In the genomic region with DNA sequence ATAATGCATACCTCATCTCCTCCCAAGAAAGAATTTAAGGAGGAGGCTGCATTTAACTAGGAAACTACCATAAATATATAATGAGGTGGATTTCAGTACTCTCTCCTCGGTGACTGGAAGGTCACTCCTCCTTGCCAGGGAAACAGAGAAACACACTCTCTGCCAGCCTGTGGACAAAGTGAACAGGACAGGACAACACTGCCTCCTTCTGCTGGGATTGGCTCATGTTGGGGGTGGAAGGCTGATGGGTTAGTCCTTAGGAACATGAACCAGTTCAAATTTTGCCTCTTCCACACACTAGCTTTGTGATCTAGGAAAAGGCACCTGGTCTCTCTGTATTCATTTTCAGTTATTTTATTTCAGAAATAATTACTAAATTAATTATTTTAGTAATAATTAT, we compare ENCODE assay signal across 9 cellular contexts. TPM values are rescaled to one million over a fixed set of nuclear protein-coding genes. Genes with fewer than 3 reads are reported as not detected.
A peak's percentile ranks its signal among the peaks of the same experiment; 100 is the strongest.
DNase-seq lines count a peak whose midpoint lies in the region; ATAC-seq and TF ChIP-seq lines count a peak whose summit lies in the region.
"Had no signal": no experiment of that assay in that cellular context is flagged by ENCODE, and none has a peak within 500 bp of the region (broad histone marks: within the 10 kb centered on the region; RNA-seq: fewer than 3 reads in every experiment).

No MANE protein-coding gene starts in this region.

- H3K27ac ChIP-seq in tibial nerve, result no peak overlapping the region
- H3K27ac ChIP-seq in ovary, result no peak overlapping the region

- intact Hi-C loops in ovary (cut with DNase I), result no loop called here

- no peaks in the 10 kb centered on the region for H3K36me3 ChIP-seq in tibial nerve
- H3K36me3 ChIP-seq in ovary, result no peaks in the 10 kb centered on the region

- CTCF ChIA-PET in GM10248 (lab: Yijun Ruan, JAX), result interaction anchor here (1.1 to 4.0 kb wide), 8 partner anchors 10 to 133 kb away, joined by 3 to 30 read pairs (median 6); no protein-coding TSS in a partner anchor

- POLR2A ChIA-PET in GM10248 (lab: Yijun Ruan, JAX), result no interaction called here

- H3K4me1 ChIP-seq in tibial nerve (peaks cover 0 to 6% (median 1%) of the 10 kb centered on the region in 4 donors), ovary (ENCODE audit: insufficient read depth) (no peaks in the 10 kb centered on the region)

- TF ChIP-seq EP300 in tibial nerve (IDR thresholded peaks at IDR 0.05), result no peak
- TF ChIP-seq EP300 in ovary (IDR thresholded peaks at IDR 0.05), result no peak

- WGBS in tibial nerve, 2 donors, result 30 to 48% methylated on average over 1 of the region's 1 CpG
- WGBS in ovary, 3 donors, result 13 to 18% (median 17%) methylated on average over 1 of the region's 1 CpG

- DNase-seq in GM10248 (ENCODE audit: extremely low spot score), result no peak
- peak; percentile 65 to 66 for DNase-seq in NOMO-1 (lab: John Stamatoyannopoulos, UW; ENCODE audit: unreplicated experiment in 2 of 2)
- DNase-seq in erythroblast (lab: John Stamatoyannopoulos, UW), result peak; percentile 14 to 30
- peak; percentile 41 for DNase-seq in myocyte (ENCODE audit: low read depth)
- no peak for DNase-seq in tibial nerve (ENCODE audit: low spot score in 2 of 2)
- no peak for DNase-seq in HuH-7.5 (ENCODE audit: low spot score)
- no peak for DNase-seq in ovary
- DNase-seq: activated naive CD4-positive, alpha-beta T cell treated with anti-CD3 and anti-CD28 coated beads, Interleukin-2, amount 10 ng/mL, durations not matched to agents 7 days and 5 days had no signal

- ATAC-seq in GM18498 (IDR thresholded peaks at IDR 0.05; ENCODE audit: unreplicated experiment), result no peak

- H3K4me3 ChIP-seq in tibial nerve (no peak overlapping the region), ovary (no peak overlapping the region)

- H3K9me3 ChIP-seq in tibial nerve, result no peaks in the 10 kb centered on the region
- no peaks in the 10 kb centered on the region for H3K9me3 ChIP-seq in ovary

- H3K27me3 ChIP-seq in tibial nerve (no peaks in the 10 kb centered on the region), ovary (no peaks in the 10 kb centered on the region)

- peak; percentile 19 for TF ChIP-seq CTCF in GM10248 (IDR thresholded peaks at IDR 0.05; ENCODE audit: control extremely low read depth, extremely low read depth, low read depth, missing control alignments)
- peak in 1 of 5 experiments; percentile 5 for TF ChIP-seq CTCF in tibial nerve (IDR thresholded peaks at IDR 0.05)
- no peak for TF ChIP-seq CTCF in ovary (IDR thresholded peaks at IDR 0.05)

- TF ChIP-seq POLR2A in erythroblast (IDR thresholded peaks at IDR 0.05; ENCODE audit: low read length) (no peak), tibial nerve (IDR thresholded peaks at IDR 0.05) (no peak), ovary (IDR thresholded peaks at IDR 0.05) (no peak)

RNA-seq across cellular contexts. Expression of gene STEAP4, which starts 50.6 kb away (rescaled TPM):
- total RNA-seq in myocyte, result 0.05 and 0.11 TPM in 2 replicates
- polyA plus RNA-seq in myocyte (2012), result 0.20 TPM
- total RNA-seq in tibial nerve, result 100 to 1,000 TPM in 1 of 4 donors, 10 to 100 TPM in 3; 45.2 to 239 (median 82.2) TPM
- total RNA-seq in ovary, result 10 to 100 TPM in 2 of 7 donors, 1 to 10 TPM in 5; 1.4 to 76.0 (median 8.1) TPM
- 10 to 100 TPM in 1 of 2 donors, 1 to 10 TPM in 1; 3.1 to 36.9 TPM for polyA plus RNA-seq in ovary

Comparison
In these comparisons a context has a peak if more than half of its experiments do, and no peak if none do; other contexts are left out.
1. DNase-seq: peak in NOMO-1 (2 of 2), erythroblast (2 of 2) and myocyte (single experiment); none in GM10248 (single experiment), tibial nerve (0 of 2), HuH-7.5 (single experiment) and ovary (0 of 5).